Comparison of ENCODE assay signal across 39 cellular contexts in the genomic region with DNA sequence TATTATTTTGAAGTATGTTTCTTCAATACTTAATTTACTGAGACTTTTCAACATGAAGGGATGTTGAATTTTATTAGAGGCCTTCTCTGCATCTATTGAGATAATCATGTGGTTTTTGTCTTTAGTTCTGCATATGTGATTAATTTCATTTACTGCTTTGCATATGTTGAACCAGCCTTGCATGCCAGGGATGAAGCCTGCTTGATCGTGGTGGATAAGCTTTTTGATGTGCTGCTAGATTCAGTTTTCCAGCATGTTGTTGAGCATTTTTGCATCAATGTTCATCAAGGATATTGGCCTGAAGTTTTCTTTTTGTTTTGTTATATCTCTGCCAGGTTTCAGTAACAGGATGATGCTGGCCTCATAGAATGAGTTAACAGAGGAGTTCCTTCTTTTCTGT.
"Had no signal": no experiment of that assay in that cellular context is flagged by ENCODE, and none has a peak within 500 bp of the region (broad histone marks: within the 10 kb centered on the region; RNA-seq: fewer than 3 reads in every experiment).

No MANE protein-coding gene starts in this region.

- DNase-seq: activated effector memory CD4-positive, alpha-beta T cell treated with anti-CD3 and anti-CD28 coated beads, Interleukin-2, amount 50 U/mL, for 16 hours; activated effector memory CD4-positive, alpha-beta T cell treated with Interleukin-2 at 50 U/mL for 16 hours; activated gamma-delta T cell; activated gamma-delta T cell treated with Interleukin-2 at 50 U/mL for 16 hours; activated naive CD4-positive, alpha-beta T cell; activated naive CD4-positive, alpha-beta T cell treated with anti-CD3 and anti-CD28 coated beads for 36 hours; activated naive CD4-positive, alpha-beta T cell treated with anti-CD3 and anti-CD28 coated beads, Interleukin-2, amount 10 ng/mL, durations not matched to agents 7 days and 5 days; activated naive CD4-positive, alpha-beta T cell treated with anti-CD3 and anti-CD28 coated beads, Interleukin-2, amount 50 U/mL, for 16 hours; activated naive CD4-positive, alpha-beta T cell treated with Interleukin-2 at 50 U/mL for 16 hours; activated naive CD8-positive, alpha-beta T cell treated with anti-CD3 and anti-CD28 coated beads for 36 hours; activated naive CD8-positive, alpha-beta T cell treated with anti-CD3 and anti-CD28 coated beads, Interleukin-2, amount 10 ng/mL, durations not matched to agents 7 days and 5 days; activated naive CD8-positive, alpha-beta T cell treated with anti-CD3 and anti-CD28 coated beads, Interleukin-2, amount 50 U/mL, for 24 hours; activated T-cell treated with anti-CD3 and anti-CD28 coated beads, Interleukin-2, amount 50 U/mL, for 24 hours; activated T-cell treated with anti-CD3 and anti-CD28 coated beads, Interleukin-2, amount 50 U/mL, for 4 hours; activated T-cell treated with anti-CD3 and anti-CD28 coated beads, Interleukin-2, amount 50 U/mL, for 48 hours; activated T-cell treated with anti-CD3 and anti-CD28 coated beads, Interleukin-2, amount 50 U/mL, for 72 hours; adrenal gland; amniotic stem cell; amygdala; anterior cingulate cortex; aorta; body of pancreas; brain microvascular endothelial cell; caudate nucleus; central memory CD4-positive, alpha-beta T cell; cerebellar nuclear complex had no signal

- H3K4me1 Mint-ChIP-seq: activated naive CD4-positive, alpha-beta T cell treated with anti-CD3 and anti-CD28 coated beads, Interleukin-2, amount 10 ng/mL, durations not matched to agents 7 days and 5 days; activated naive CD8-positive, alpha-beta T cell treated with anti-CD3 and anti-CD28 coated beads, Interleukin-2, amount 10 ng/mL, durations not matched to agents 7 days and 5 days; activated naive CD8-positive, alpha-beta T cell treated with anti-CD3 and anti-CD28 coated beads, Interleukin-2, amount 50 U/mL, for 24 hours; brain had no signal

- H3K27ac Mint-ChIP-seq: activated naive CD4-positive, alpha-beta T cell treated with anti-CD3 and anti-CD28 coated beads for 36 hours; activated naive CD4-positive, alpha-beta T cell treated with anti-CD3 and anti-CD28 coated beads, Interleukin-2, amount 10 ng/mL, durations not matched to agents 7 days and 5 days; activated naive CD4-positive, alpha-beta T cell treated with anti-CD3 and anti-CD28 coated beads, Interleukin-2, amount 50 U/mL, for 24 hours; activated naive CD4-positive, alpha-beta T cell treated with anti-CD3 and anti-CD28 coated beads, Interleukin-2, amount 50 U/mL, for 72 hours; activated naive CD8-positive, alpha-beta T cell; activated naive CD8-positive, alpha-beta T cell treated with anti-CD3 and anti-CD28 coated beads for 36 hours; activated naive CD8-positive, alpha-beta T cell treated with anti-CD3 and anti-CD28 coated beads, Interleukin-2, amount 10 ng/mL, durations not matched to agents 7 days and 5 days; activated naive CD8-positive, alpha-beta T cell treated with anti-CD3 and anti-CD28 coated beads, Interleukin-2, amount 50 U/mL, for 24 hours; activated T-cell treated with anti-CD3 and anti-CD28 coated beads, Interleukin-2, amount 50 U/mL, for 24 hours; activated T-cell treated with anti-CD3 and anti-CD28 coated beads, Interleukin-2, amount 50 U/mL, for 72 hours; activated T-helper 1 cell treated with anti-CD3 and anti-CD28 coated beads, Interleukin-12 subunit alpha, Interleukin-12 subunit beta, Interleukin-2, Interleukin-4 antibody, amounts not matched to agents 30 ng/mL and 10 ng/mL and 1 ng/mL, durations not matched to agents 14 hours and 24 hours and 36 hours; activated T-helper 17 cell treated with anti-CD3 and anti-CD28 coated beads, Interleukin-2, amount 50 U/mL, for 72 hours; activated T-helper 2 cell treated with anti-CD3 and anti-CD28 coated beads, Interferon-gamma antibody, Interleukin-2, Interleukin-4, amounts not matched to agents 10 μg/mL and 5 μg/mL and 100 μg/mL, durations not matched to agents 14 hours and 24 hours and 36 hours; brain had no signal

- ATAC-seq: activated naive CD4-positive, alpha-beta T cell treated with anti-CD3 and anti-CD28 coated beads, Interleukin-2, amount 50 U/mL, for 72 hours; activated naive CD8-positive, alpha-beta T cell treated with anti-CD3 and anti-CD28 coated beads, Interleukin-2, amount 50 U/mL, for 24 hours; activated T-cell treated with anti-CD3 and anti-CD28 coated beads, Interleukin-2, amount 50 U/mL, for 4 hours; activated T-cell treated with anti-CD3 and anti-CD28 coated beads, Interleukin-2, amount 50 U/mL, for 72 hours; activated T-helper 17 cell treated with anti-CD3 and anti-CD28 coated beads, Interleukin-2, amount 50 U/mL, for 72 hours; body of pancreas had no signal

- H3K36me3 ChIP-seq: adrenal gland, ascending aorta, brain microvascular endothelial cell, breast epithelium, cardiac muscle cell had no signal

- H3K27me3 Mint-ChIP-seq: activated naive CD4-positive, alpha-beta T cell treated with anti-CD3 and anti-CD28 coated beads, Interleukin-2, amount 10 ng/mL, durations not matched to agents 7 days and 5 days; activated naive CD4-positive, alpha-beta T cell treated with anti-CD3 and anti-CD28 coated beads, Interleukin-2, amount 50 U/mL, for 24 hours; activated naive CD8-positive, alpha-beta T cell; activated naive CD8-positive, alpha-beta T cell treated with anti-CD3 and anti-CD28 coated beads for 36 hours; activated naive CD8-positive, alpha-beta T cell treated with anti-CD3 and anti-CD28 coated beads, Interleukin-2, amount 10 ng/mL, durations not matched to agents 7 days and 5 days; activated naive CD8-positive, alpha-beta T cell treated with anti-CD3 and anti-CD28 coated beads, Interleukin-2, amount 50 U/mL, for 24 hours; activated T-cell treated with anti-CD3 and anti-CD28 coated beads, Interleukin-2, amount 50 U/mL, for 24 hours; activated T-helper 17 cell treated with anti-CD3 and anti-CD28 coated beads, Interleukin-2, amount 50 U/mL, for 72 hours; brain; central memory CD8-positive, alpha-beta T cell had no signal

- FAIRE-seq: astrocyte, bronchial epithelial cell had no signal

- H3K27me3 ChIP-seq: adrenal gland, ascending aorta, body of pancreas, brain microvascular endothelial cell, breast epithelium, cardiac muscle cell had no signal

- H3K4me1 ChIP-seq: adrenal gland, ascending aorta, body of pancreas, breast epithelium had no signal

- H3K4me3 Mint-ChIP-seq: activated naive CD4-positive, alpha-beta T cell treated with anti-CD3 and anti-CD28 coated beads for 36 hours; activated naive CD4-positive, alpha-beta T cell treated with anti-CD3 and anti-CD28 coated beads, Interleukin-2, amount 10 ng/mL, durations not matched to agents 7 days and 5 days; activated naive CD4-positive, alpha-beta T cell treated with anti-CD3 and anti-CD28 coated beads, Interleukin-2, amount 50 U/mL, for 24 hours; activated naive CD8-positive, alpha-beta T cell; activated naive CD8-positive, alpha-beta T cell treated with anti-CD3 and anti-CD28 coated beads for 36 hours; activated naive CD8-positive, alpha-beta T cell treated with anti-CD3 and anti-CD28 coated beads, Interleukin-2, amount 10 ng/mL, durations not matched to agents 7 days and 5 days; activated naive CD8-positive, alpha-beta T cell treated with anti-CD3 and anti-CD28 coated beads, Interleukin-2, amount 50 U/mL, for 24 hours; activated T-cell treated with anti-CD3 and anti-CD28 coated beads, Interleukin-2, amount 50 U/mL, for 24 hours; activated T-cell treated with anti-CD3 and anti-CD28 coated beads, Interleukin-2, amount 50 U/mL, for 4 hours; activated T-cell treated with anti-CD3 and anti-CD28 coated beads, Interleukin-2, amount 50 U/mL, for 72 hours; activated T-helper 1 cell treated with anti-CD3 and anti-CD28 coated beads, Interleukin-12 subunit alpha, Interleukin-12 subunit beta, Interleukin-2, Interleukin-4 antibody, amounts not matched to agents 30 ng/mL and 10 ng/mL and 1 ng/mL, durations not matched to agents 14 hours and 24 hours and 36 hours; activated T-helper 17 cell treated with anti-CD3 and anti-CD28 coated beads, Interleukin-2, amount 50 U/mL, for 72 hours; brain; central memory CD8-positive, alpha-beta T cell had no signal

- H3K27ac ChIP-seq: adrenal gland, ascending aorta, body of pancreas, brain microvascular endothelial cell, breast epithelium, cardiac muscle cell had no signal

- H3K9me3 ChIP-seq: adrenal gland, body of pancreas had no signal

- H3K4me3 ChIP-seq: adrenal gland, ascending aorta, body of pancreas, breast epithelium, cardiac muscle cell had no signal
